8 cellular contexts compared by ENCODE assay signal in the genomic region with DNA sequence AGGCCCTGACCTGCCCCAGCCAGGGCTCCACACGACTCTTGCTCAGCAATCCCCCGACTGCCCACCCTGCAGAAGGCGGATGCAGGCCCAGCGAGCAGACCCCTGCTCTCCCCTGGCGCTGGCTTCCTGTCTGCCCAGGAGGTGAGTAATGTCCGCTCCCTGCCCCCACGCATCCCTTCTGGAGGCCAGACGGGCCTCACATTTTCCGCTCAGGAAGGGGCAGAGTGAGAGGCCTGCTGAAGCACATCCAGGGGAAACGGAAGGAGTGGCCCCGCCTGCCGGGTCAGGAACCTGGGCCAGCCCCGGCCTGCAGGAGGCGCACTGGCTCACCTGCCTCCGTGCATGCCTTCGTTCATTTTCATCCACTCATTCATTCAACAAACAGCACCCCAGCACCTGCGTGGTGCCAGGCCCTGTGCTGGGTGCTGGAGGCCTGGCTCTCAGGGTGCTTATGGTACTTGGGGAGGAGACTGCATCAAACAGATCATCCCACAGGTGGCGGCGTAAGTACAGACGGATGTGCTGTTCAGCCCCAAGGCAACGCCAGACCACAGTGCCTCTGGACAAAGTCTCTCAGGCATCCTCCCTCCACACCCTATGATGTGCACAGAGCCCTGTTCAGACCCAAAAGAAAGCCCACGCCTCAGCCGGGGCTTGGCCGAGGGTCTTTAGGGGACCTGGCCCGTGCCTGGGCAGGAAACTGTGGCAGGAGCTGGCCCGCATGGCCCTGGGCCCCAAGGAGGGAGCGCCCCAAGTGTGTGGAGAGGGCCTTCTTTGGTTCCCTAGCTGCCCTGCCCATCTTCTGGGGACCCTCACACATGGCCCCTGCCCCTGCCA.
A peak's percentile ranks its signal among the peaks of the same experiment; 100 is the strongest.
DNase-seq lines count a peak whose midpoint lies in the region; TF ChIP-seq lines count a peak whose summit lies in the region.

No MANE protein-coding gene starts in this region.

- no TSS peak for BruUV-seq in PC-9 (replicated peaks; lab: Mats Ljungman, UMichigan)

- 0 out of 2 replicates have a peak, but pooled peaks cover 7% of the 10 kb centered on the region for H4K20me1 ChIP-seq in PC-9 (ENCODE audit: insufficient read depth)

- H3K4me2 ChIP-seq in PC-9, result no peak overlapping the region

- H3K79me2 ChIP-seq in PC-9 (ENCODE audit: low read depth), result peaks cover 21% of the 10 kb centered on the region

- H3K9me2 ChIP-seq in PC-9 (ENCODE audit: insufficient read depth), result no peaks in the 10 kb centered on the region

- H2AFZ ChIP-seq in PC-9, result no peak overlapping the region

- intact Hi-C loops in activated naive CD4-positive, alpha-beta T cell treated with anti-CD3 and anti-CD28 coated beads for 36 hours (cut with micrococcal nuclease), result no loop called here
- intact Hi-C loops in PC-9 (cut with micrococcal nuclease; ENCODE audit: unreplicated experiment), result no loop called here

- no peaks in the 10 kb centered on the region for H3K9me3 ChIP-seq in PC-9 (ENCODE audit: insufficient read depth, low read depth)

- peak overlapping the region; percentile 41 for H3K27ac Mint-ChIP-seq in activated naive CD4-positive, alpha-beta T cell treated with anti-CD3 and anti-CD28 coated beads for 36 hours

- H3K36me3 Mint-ChIP-seq in activated naive CD4-positive, alpha-beta T cell treated with anti-CD3 and anti-CD28 coated beads for 36 hours (ENCODE audit: low read depth), result peaks cover 2% of the 10 kb centered on the region

- H3K4me3 ChIP-seq in PC-9, result no peak overlapping the region

- CTCF ChIA-PET in activated naive CD4-positive, alpha-beta T cell treated with anti-CD3 and anti-CD28 coated beads for 36 hours (lab: Charles Lee), result interaction anchor here (0.9 to 1.2 kb wide), 3 partner anchors 10 to 183 kb away, joined by 3 to 4 read pairs (median 4); no protein-coding TSS in a partner anchor
- CTCF ChIA-PET in PC-9 (lab: Charles Lee), result no interaction called here

- H3K4me1 ChIP-seq in PC-9 (replicated peaks; ENCODE audit: insufficient read depth), result peaks cover 21% of the 10 kb centered on the region

- H3K4me3 Mint-ChIP-seq in activated naive CD4-positive, alpha-beta T cell treated with anti-CD3 and anti-CD28 coated beads for 36 hours, result no peak overlapping the region

- no peaks in the 10 kb centered on the region for H3K27me3 ChIP-seq in PC-9 (ENCODE audit: insufficient read depth, low read depth)

- peaks cover 8% of the 10 kb centered on the region for H3K4me1 Mint-ChIP-seq in activated naive CD4-positive, alpha-beta T cell treated with anti-CD3 and anti-CD28 coated beads for 36 hours (ENCODE audit: low read depth)

- POLR2A ChIA-PET in PC-9 (lab: Charles Lee; ENCODE audit: unreplicated experiment), result no interaction called here

- H3K36me3 ChIP-seq in PC-9 (ENCODE audit: low read depth), result no peaks in the 10 kb centered on the region

- H3F3A ChIP-seq in PC-9 (ENCODE audit: insufficient read depth, low read depth), result peaks cover 17% of the 10 kb centered on the region; the same call in 1 of the 2 replicates

- no peaks in the 10 kb centered on the region for H3K9me3 Mint-ChIP-seq in activated naive CD4-positive, alpha-beta T cell treated with anti-CD3 and anti-CD28 coated beads for 36 hours

- TF ChIP-seq CTCF in PC-9 (conservative IDR thresholded peaks at IDR 0.05), result peak; percentile 38; the same call in 1 of the 2 replicates

- H3K27ac ChIP-seq in PC-9 (no peak overlapping the region), cingulate gyrus (ENCODE audit: low read depth, low read length) (peak overlapping the region; percentile 75)

- peak; percentile 54 for DNase-seq in activated naive CD4-positive, alpha-beta T cell treated with anti-CD3 and anti-CD28 coated beads for 36 hours
- no peak for DNase-seq in activated naive CD4-positive, alpha-beta T cell (lab: John Stamatoyannopoulos, UW)
- DNase-seq in PC-9, result no peak
- DNase-seq in lung microvascular endothelial cell (ENCODE audit: low read depth in 2 of 2), result peak; percentile 98 to 99
- DNase-seq in NCI-H187 treated with DMSO at 0.1 percent for 48 hours (lab: John Stamatoyannopoulos, UW), result no peak
- DNase-seq in activated effector memory CD4-positive, alpha-beta T cell treated with Interleukin-2 at 50 U/mL for 16 hours, result no peak
- DNase-seq in activated gamma-delta T cell treated with Interleukin-2 at 50 U/mL for 16 hours, result no peak

- H3K27me3 Mint-ChIP-seq in activated naive CD4-positive, alpha-beta T cell treated with anti-CD3 and anti-CD28 coated beads for 36 hours (ENCODE audit: low read depth), result no peaks in the 10 kb centered on the region

Comparison
In these comparisons a context has a peak if more than half of its experiments do, and no peak if none do; other contexts are left out.
1. DNase-seq: peak in activated naive CD4-positive, alpha-beta T cell treated with anti-CD3 and anti-CD28 coated beads for 36 hours (single experiment) and lung microvascular endothelial cell (2 of 2); none in activated naive CD4-positive, alpha-beta T cell (0 of 4), PC-9 (0 of 2), NCI-H187 treated with DMSO at 0.1 percent for 48 hours (single experiment), activated effector memory CD4-positive, alpha-beta T cell treated with Interleukin-2 at 50 U/mL for 16 hours (single experiment) and activated gamma-delta T cell treated with Interleukin-2 at 50 U/mL for 16 hours (single experiment).